In the genomic region with DNA sequence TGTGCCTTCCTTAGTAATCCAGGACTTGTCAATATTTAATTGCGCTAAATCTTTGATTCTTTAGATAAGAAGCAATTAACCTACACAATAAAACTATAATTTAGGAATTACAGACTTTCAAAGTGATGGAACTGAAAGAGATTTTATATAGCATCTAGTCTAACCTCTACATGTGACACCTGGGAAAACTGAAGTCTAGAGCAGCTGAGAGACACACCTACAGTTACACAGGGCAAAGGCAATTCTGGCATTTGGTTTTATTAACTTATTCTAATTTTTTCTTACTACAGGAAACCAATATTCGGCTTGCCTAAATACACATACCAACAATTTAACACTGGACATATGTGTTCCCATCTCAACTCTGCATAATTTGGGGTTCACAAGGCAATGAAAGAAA, we compare ENCODE assay signal across 26 cellular contexts.
DNase-seq lines count a peak whose midpoint lies in the region; ATAC-seq, FAIRE-seq and TF ChIP-seq lines count a peak whose summit lies in the region.
"Had no signal": no experiment of that assay in that cellular context is flagged by ENCODE, and none has a peak within 500 bp of the region (broad histone marks: within the 10 kb centered on the region; RNA-seq: fewer than 3 reads in every experiment).

No MANE protein-coding gene starts in this region.

- H3F3A ChIP-seq in GM23338 (replicated peaks; ENCODE audit: low read depth): no peaks in the 10 kb centered on the region

- H2AFZ ChIP-seq in GM23338: no peak overlapping the region

- H3K4me3 Mint-ChIP-seq in GM23338: no peak overlapping the region
- H3K4me3 Mint-ChIP-seq: CD14-positive monocyte; CD4-positive, alpha-beta T cell; CD8-positive, alpha-beta memory T cell; HFFc6 had no signal

- no peak for TF ChIP-seq POLR2A in uterus (IDR thresholded peaks at IDR 0.05)

- intact Hi-C loops in left colon (cut with DNase I, micrococcal nuclease): no loop called here
- intact Hi-C loops in uterus (cut with DNase I; ENCODE audit: low total_unique reads): no loop called here

- peaks cover 25% of the 10 kb centered on the region for H3K4me1 ChIP-seq in GM23338 (ENCODE audit: insufficient read depth)
- peaks cover 6 to 7% of the 10 kb centered on the region in 2 donors for H3K4me1 ChIP-seq in small intestine (ENCODE audit: control insufficient read depth in 2 of 2, insufficient read depth in 1 of 2, low read depth in 1 of 2, low read length in 1 of 2)
- no peaks in the 10 kb centered on the region for H3K4me1 ChIP-seq in uterus
- H3K4me1 ChIP-seq: BE2C, HAP-1 had no signal

- H3K27me3 ChIP-seq in GM23338 (ENCODE audit: insufficient read depth) (no peaks in the 10 kb centered on the region), small intestine (ENCODE audit: control insufficient read depth in 2 of 2, insufficient read depth in 2 of 2, low read length in 2 of 2) (no peaks in the 10 kb centered on the region), uterus (no peaks in the 10 kb centered on the region)
- H3K27me3 ChIP-seq: BE2C; BLaER1 treated with 17β-estradiol and CSF1 and Interleukin-3, amounts not matched to agents 10 nM and 100 nM had no signal

- no peak overlapping the region for H3K4me2 ChIP-seq in GM23338
- H3K4me2 ChIP-seq: A549; BLaER1 treated with 17β-estradiol and CSF1 and Interleukin-3, amounts not matched to agents 10 nM and 100 nM had no signal

- FAIRE-seq in small intestine (lab: Jason Lieb, UNC): no peak
- FAIRE-seq: A549, D721Med, GM12878, H54 had no signal

- ATAC-seq in GM23338 (no peak), left colon (peak; percentile 77), HG03469 (IDR thresholded peaks at IDR 0.05; ENCODE audit: unreplicated experiment) (no peak), GM18861 (IDR thresholded peaks at IDR 0.05; ENCODE audit: unreplicated experiment) (no peak)
- ATAC-seq: A549, GM12878 had no signal

- 23 to 69% (median 41%) methylated on average over 2 of the region's 2 CpGs for WGBS in small intestine, 3 donors

- H3K36me3 ChIP-seq in GM23338 (ENCODE audit: insufficient read depth): no peaks in the 10 kb centered on the region
- no peaks in the 10 kb centered on the region for H3K36me3 ChIP-seq in small intestine (ENCODE audit: control insufficient read depth in 2 of 2, insufficient read depth in 2 of 2, low read length in 2 of 2)
- no peaks in the 10 kb centered on the region for H3K36me3 ChIP-seq in uterus
- H3K36me3 ChIP-seq: BE2C; BLaER1 treated with 17β-estradiol and CSF1 and Interleukin-3, amounts not matched to agents 10 nM and 100 nM; HAP-1 had no signal

- 0 out of 2 replicates have a peak overlapping the region, but pooled peaks have one; percentile 32 for H3K27ac Mint-ChIP-seq in GM23338
- H3K27ac Mint-ChIP-seq: CD4-positive, alpha-beta T cell; CD8-positive, alpha-beta memory T cell; HFFc6 had no signal

- no peaks in the 10 kb centered on the region for H3K9me2 ChIP-seq in GM23338 (ENCODE audit: insufficient read depth)

- H3K36me3 Mint-ChIP-seq in GM23338 (ENCODE audit: low read depth): no peaks in the 10 kb centered on the region
- H3K36me3 Mint-ChIP-seq: CD14-positive monocyte; CD8-positive, alpha-beta memory T cell had no signal

- no peaks in the 10 kb centered on the region for H4K20me1 ChIP-seq in GM23338 (replicated peaks; ENCODE audit: insufficient read depth)
- H4K20me1 ChIP-seq: BLaER1 treated with 17β-estradiol and CSF1 and Interleukin-3, amounts not matched to agents 10 nM and 100 nM had no signal

- no peaks in the 10 kb centered on the region for H3K9me3 ChIP-seq in small intestine (ENCODE audit: control insufficient read depth, low read depth)
- no peaks in the 10 kb centered on the region for H3K9me3 ChIP-seq in uterus
- H3K9me3 ChIP-seq: A549; BE2C; BLaER1 treated with 17β-estradiol and CSF1 and Interleukin-3, amounts not matched to agents 10 nM and 100 nM; HAP-1 had no signal

- no peaks in the 10 kb centered on the region for H3K9me3 Mint-ChIP-seq in GM23338
- H3K9me3 Mint-ChIP-seq: CD4-positive, alpha-beta T cell; CD8-positive, alpha-beta memory T cell; HFFc6 had no signal

- H3K79me2 ChIP-seq in GM23338 (replicated peaks; ENCODE audit: insufficient read depth): no peaks in the 10 kb centered on the region

- H3K4me1 Mint-ChIP-seq in GM23338: peaks cover 44% of the 10 kb centered on the region
- H3K4me1 Mint-ChIP-seq: CD8-positive, alpha-beta memory T cell had no signal

- DNase-seq in GM23338 (ENCODE audit: low spot score) (no peak), left colon (no peak), small intestine (peak; percentile 56), uterus (no peak)
- no peak for DNase-seq in activated CD4-positive, CD25-positive, alpha-beta regulatory T cell (lab: John Stamatoyannopoulos, UW)
- DNase-seq: 8988T; ACHN; AML-193; BE2C; CD4-positive, alpha-beta T cell; CD8-positive, alpha-beta memory T cell; DMS 273 treated with DMSO at 0.1 percent for 48 hours; EL; GDM1; GOT3; HFFc6 had no signal

- peaks cover under 1% of the 10 kb centered on the region for H3K27me3 Mint-ChIP-seq in GM23338 (ENCODE audit: insufficient read depth, low read depth, poor library complexity)

- H3K4me3 ChIP-seq in GM23338 (no peak overlapping the region), small intestine (ENCODE audit: low read depth in 1 of 2, low read length in 2 of 2) (no peak overlapping the region), uterus (no peak overlapping the region)
- H3K4me3 ChIP-seq: A549; BLaER1 treated with 17β-estradiol and CSF1 and Interleukin-3, amounts not matched to agents 10 nM and 100 nM; GM12878; HAP-1 had no signal

- TF ChIP-seq CTCF in GM23338 (conservative IDR thresholded peaks at IDR 0.05; ENCODE audit: low read depth in 2 of 2): no peak
- no peak for TF ChIP-seq CTCF in VCaP (conservative IDR thresholded peaks at IDR 0.05)
- TF ChIP-seq CTCF in uterus (IDR thresholded peaks at IDR 0.05): no peak

- no peak overlapping the region for H3K27ac ChIP-seq in GM23338 (ENCODE audit: low read depth)
- 0 out of 2 replicates have a peak overlapping the region, but pooled peaks have one; percentile 11 for H3K27ac ChIP-seq in VCaP
- H3K27ac ChIP-seq in small intestine (ENCODE audit: low read depth in 1 of 2, low read length in 1 of 2): no peak overlapping the region
- H3K27ac ChIP-seq in uterus: no peak overlapping the region
- H3K27ac ChIP-seq: A549; BLaER1 treated with 17β-estradiol and CSF1 and Interleukin-3, amounts not matched to agents 10 nM and 100 nM had no signal

TF ChIP-seq in GM23338, 12 proteins besides CTCF, POLR2A, EP300 and RAD21 (continues in another document):
- TF ChIP-seq ZNF331 (CRISPR knock-in tag; IDR thresholded peaks at IDR 0.05; ENCODE audit: low read depth) (no peak), EZH2 (IDR thresholded peaks at IDR 0.05; ENCODE audit: low read depth, unreplicated experiment) (no peak), EZH2phosphoT487 (IDR thresholded peaks at IDR 0.05; ENCODE audit: unreplicated experiment) (no peak), JUNB (IDR thresholded peaks at IDR 0.05; ENCODE audit: unreplicated experiment) (no peak)
- TF ChIP-seq, protein P1, sequence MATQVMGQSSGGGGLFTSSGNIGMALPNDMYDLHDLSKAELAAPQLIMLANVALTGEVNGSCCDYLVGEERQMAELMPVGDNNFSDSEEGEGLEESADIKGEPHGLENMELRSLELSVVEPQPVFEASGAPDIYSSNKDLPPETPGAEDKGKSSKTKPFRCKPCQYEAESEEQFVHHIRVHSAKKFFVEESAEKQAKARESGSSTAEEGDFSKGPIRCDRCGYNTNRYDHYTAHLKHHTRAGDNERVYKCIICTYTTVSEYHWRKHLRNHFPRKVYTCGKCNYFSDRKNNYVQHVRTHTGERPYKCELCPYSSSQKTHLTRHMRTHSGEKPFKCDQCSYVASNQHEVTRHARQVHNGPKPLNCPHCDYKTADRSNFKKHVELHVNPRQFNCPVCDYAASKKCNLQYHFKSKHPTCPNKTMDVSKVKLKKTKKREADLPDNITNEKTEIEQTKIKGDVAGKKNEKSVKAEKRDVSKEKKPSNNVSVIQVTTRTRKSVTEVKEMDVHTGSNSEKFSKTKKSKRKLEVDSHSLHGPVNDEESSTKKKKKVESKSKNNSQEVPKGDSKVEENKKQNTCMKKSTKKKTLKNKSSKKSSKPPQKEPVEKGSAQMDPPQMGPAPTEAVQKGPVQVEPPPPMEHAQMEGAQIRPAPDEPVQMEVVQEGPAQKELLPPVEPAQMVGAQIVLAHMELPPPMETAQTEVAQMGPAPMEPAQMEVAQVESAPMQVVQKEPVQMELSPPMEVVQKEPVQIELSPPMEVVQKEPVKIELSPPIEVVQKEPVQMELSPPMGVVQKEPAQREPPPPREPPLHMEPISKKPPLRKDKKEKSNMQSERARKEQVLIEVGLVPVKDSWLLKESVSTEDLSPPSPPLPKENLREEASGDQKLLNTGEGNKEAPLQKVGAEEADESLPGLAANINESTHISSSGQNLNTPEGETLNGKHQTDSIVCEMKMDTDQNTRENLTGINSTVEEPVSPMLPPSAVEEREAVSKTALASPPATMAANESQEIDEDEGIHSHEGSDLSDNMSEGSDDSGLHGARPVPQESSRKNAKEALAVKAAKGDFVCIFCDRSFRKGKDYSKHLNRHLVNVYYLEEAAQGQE (IDR thresholded peaks at IDR 0.05; ENCODE audit: unreplicated experiment): no peak
